Comparison of ENCODE assay signal across 12 cellular contexts in genomic region chr3:107992976-107993684, GRCh38.
DNase-seq lines count a peak whose midpoint lies in the region; ATAC-seq and TF ChIP-seq lines count a peak whose summit lies in the region.
"Had no signal": no experiment of that assay in that cellular context is flagged by ENCODE, and none has a peak within 500 bp of the region (broad histone marks: within the 10 kb centered on the region; RNA-seq: fewer than 3 reads in every experiment).

No MANE protein-coding gene starts in this region.

- no peaks in the 10 kb centered on the region for H3K9me3 Mint-ChIP-seq in activated B cell treated with CpG ODN at 0.5 μM for 24 hours

- TF ChIP-seq CTCF in activated B cell treated with CpG ODN at 0.5 μM for 24 hours (IDR thresholded peaks at IDR 0.05), result no peak

- H3K27ac Mint-ChIP-seq in activated B cell treated with CpG ODN at 0.5 μM for 24 hours, result no peak overlapping the region

- DNase-seq in ACHN (peak; percentile 37), activated B cell treated with CpG ODN at 0.5 μM for 24 hours (no peak), kidney tubule cell (ENCODE audit: low spot score) (peak; percentile 91), SK-N-DZ (ENCODE audit: low spot score) (no peak), MV-4-11 (lab: John Stamatoyannopoulos, UW) (no peak)
- DNase-seq in activated effector memory CD4-positive, alpha-beta T cell treated with anti-CD3 and anti-CD28 coated beads, Interleukin-2, amount 50 U/mL, for 16 hours, result no peak
- DNase-seq in activated naive CD4-positive, alpha-beta T cell (lab: John Stamatoyannopoulos, UW), result no peak
- DNase-seq: activated naive CD4-positive, alpha-beta T cell treated with Interleukin-2 at 50 U/mL for 16 hours; COR-L47; NCI-H1092 treated with DMSO at 0.1 percent for 48 hours; WERI-Rb-1 had no signal

- no peaks in the 10 kb centered on the region for H3K27me3 Mint-ChIP-seq in activated B cell treated with CpG ODN at 0.5 μM for 24 hours

- intact Hi-C loops in activated B cell treated with CpG ODN at 0.5 μM for 24 hours (cut with micrococcal nuclease), result no loop called here

- POLR2A ChIA-PET in activated B cell treated with CpG ODN at 0.5 μM for 24 hours (lab: Charles Lee), result no interaction called here

- ATAC-seq in GM21619 (IDR thresholded peaks at IDR 0.05; ENCODE audit: unreplicated experiment) (peak; percentile 80), activated B cell treated with CpG ODN at 0.5 μM for 24 hours (ENCODE audit: low read depth) (peak; percentile 91)

- H3K4me3 Mint-ChIP-seq in activated B cell treated with CpG ODN at 0.5 μM for 24 hours, result peak overlapping the region; percentile 9

- CTCF ChIA-PET in activated B cell treated with CpG ODN at 0.5 μM for 24 hours (lab: Charles Lee), result no interaction called here

- H3K36me3 Mint-ChIP-seq in activated B cell treated with CpG ODN at 0.5 μM for 24 hours (ENCODE audit: low read depth), result no peaks in the 10 kb centered on the region

- peaks cover 23% of the 10 kb centered on the region for H3K4me1 Mint-ChIP-seq in activated B cell treated with CpG ODN at 0.5 μM for 24 hours

- in situ Hi-C loops in ACHN (cut with HindIII; ENCODE audit: low pct_ligation_motif_present, low pct_unique_long_range_greater_than_20kb, low sequenced_read_pairs), result no loop called here

Comparison
In these comparisons a context has a peak if more than half of its experiments do, and no peak if none do; other contexts are left out.
1. DNase-seq: peak in ACHN (single experiment) and kidney tubule cell (single experiment); none in activated B cell treated with CpG ODN at 0.5 μM for 24 hours (single experiment), SK-N-DZ (single experiment), MV-4-11 (single experiment), activated effector memory CD4-positive, alpha-beta T cell treated with anti-CD3 and anti-CD28 coated beads, Interleukin-2, amount 50 U/mL, for 16 hours (single experiment) and activated naive CD4-positive, alpha-beta T cell (0 of 4).